28 cellular contexts compared by ENCODE assay signal in genomic region chr6:30312266-30312665, GRCh38.
"Had no signal": no experiment of that assay in that cellular context is flagged by ENCODE, and none has a peak within 500 bp of the region (broad histone marks: within the 10 kb centered on the region; RNA-seq: fewer than 3 reads in every experiment).

No MANE protein-coding gene starts in this region.

- ATAC-seq: naive thymus-derived CD8-positive, alpha-beta T cell; natural killer cell treated with Interleukin-12 subunit alpha and Interleukin-12 subunit beta and Interleukin-15 and Interleukin-18, amount 100 ng/mL, for 72 hours; pancreas; right cardiac atrium; sciatic nerve; stimulated activated memory B cell treated with anti-CD40 and anti-IgM and Interleukin-4, amounts not matched to agents 10 μg/mL and 1 μg/mL and 100 μg/mL, for 72 hours; stimulated activated naive CD8-positive, alpha-beta T cell treated with anti-CD3 and anti-CD28 coated beads, Interleukin-15, amount 100 ng/mL, for 72 hours; stimulated activated naive CD8-positive, alpha-beta T cell treated with anti-CD3 and anti-CD28 coated beads, Interleukin-15, Interleukin-2, amounts not matched to agents 100 U/mL and 50 U/mL, for 24 hours had no signal

- H3K4me2 ChIP-seq: smooth muscle cell had no signal

- H3K9me3 ChIP-seq: neutrophil, pancreas, prostate gland, spleen, suprapubic skin, testis, tibial artery, transverse colon, upper lobe of right lung, vagina had no signal

- H3K4me1 ChIP-seq: pancreas, prostate gland, suprapubic skin, testis, tibial artery, upper lobe of right lung, vagina had no signal

- H3K27me3 ChIP-seq: neutrophil, pancreas, spleen, suprapubic skin, testis, tibial artery, transverse colon, upper lobe of right lung, vagina had no signal

- H3K4me3 ChIP-seq: pancreas, prostate gland, skin epidermis, smooth muscle cell, spleen, suprapubic skin, testis, tibial artery, transverse colon, upper lobe of right lung, vagina had no signal

- H3K27ac ChIP-seq: neutrophil, pancreas, prostate gland, skin epidermis, spleen, suprapubic skin, testis, tibial artery, transverse colon, upper lobe of right lung, vagina had no signal

- H3K36me3 ChIP-seq: pancreas, prostate gland had no signal

- DNase-seq: naive thymus-derived CD8-positive, alpha-beta T cell; nephron progenitor cell; nucleus accumbens; pancreas; right cardiac atrium; spleen; stimulated activated CD4-positive, alpha-beta T cell treated with anti-CD3 and anti-CD28 coated beads, Interleukin-12 subunit alpha, Interleukin-12 subunit beta, amount 100 ng/mL, for 4 hours; stimulated activated CD4-positive, alpha-beta T cell treated with anti-CD3 and anti-CD28 coated beads, Interleukin-1b, Interleukin-23, amount 100 ng/mL, for 48 hours; stimulated activated CD4-positive, alpha-beta T cell treated with anti-CD3 and anti-CD28 coated beads, Interleukin-4, amount 100 ng/mL, for 1 hour; stimulated activated CD4-positive, alpha-beta T cell treated with anti-CD3 and anti-CD28 coated beads, Interleukin-4, amount 100 ng/mL, for 4 hours; stimulated activated CD8-positive, alpha-beta memory T cell treated with anti-CD3 and anti-CD28 coated beads, Interleukin-4, amount 100 ng/mL, for 48 hours; stimulated activated naive CD4-positive, alpha-beta T cell; stimulated activated naive CD8-positive, alpha-beta T cell treated with anti-CD3 and anti-CD28 coated beads, Interleukin-15, amount 100 ng/mL, for 72 hours; stimulated activated naive CD8-positive, alpha-beta T cell treated with anti-CD3 and anti-CD28 coated beads, Interleukin-15, Interleukin-2, amounts not matched to agents 100 U/mL and 50 U/mL, for 24 hours; substantia nigra; testis; tibial artery; transverse colon; upper lobe of right lung had no signal
